ENCODE assay signal across 10 cellular contexts in genomic region chr17:57285681-57286080, GRCh38. TPM values are rescaled to one million over a fixed set of nuclear protein-coding genes. Genes with fewer than 3 reads are reported as not detected.
A peak's percentile ranks its signal among the peaks of the same experiment; 100 is the strongest.
DNase-seq lines count a peak whose midpoint lies in the region; ATAC-seq lines count a peak whose summit lies in the region.
"Had no signal": no experiment of that assay in that cellular context is flagged by ENCODE, and none has a peak within 500 bp of the region (broad histone marks: within the 10 kb centered on the region; RNA-seq: fewer than 3 reads in every experiment).

No MANE protein-coding gene starts in this region.

- peaks cover 48% of the 10 kb centered on the region for H3K36me3 Mint-ChIP-seq in activated CD8-positive, alpha-beta T cell treated with anti-CD3 and anti-CD28 coated beads, Interleukin-2, amount 10 ng/mL, durations not matched to agents 7 days and 5 days (ENCODE audit: low read depth)

- peaks cover 77% of the 10 kb centered on the region for H3K4me1 Mint-ChIP-seq in activated CD8-positive, alpha-beta T cell treated with anti-CD3 and anti-CD28 coated beads, Interleukin-2, amount 10 ng/mL, durations not matched to agents 7 days and 5 days (ENCODE audit: low read depth)

- H4K20me1 ChIP-seq in BLaER1, result peaks cover 100% of the 10 kb centered on the region

- POLR2A ChIA-PET in activated CD8-positive, alpha-beta T cell treated with anti-CD3 and anti-CD28 coated beads, Interleukin-2, amount 10 ng/mL, durations not matched to agents 7 days and 5 days (lab: Charles Lee), result interaction anchor here (1.5 to 2.6 kb wide), 2 partner anchors 28 to 69 kb away, joined by 4 to 14 read pairs; no protein-coding TSS in a partner anchor

- H3K4me3 Mint-ChIP-seq in activated CD8-positive, alpha-beta T cell treated with anti-CD3 and anti-CD28 coated beads, Interleukin-2, amount 10 ng/mL, durations not matched to agents 7 days and 5 days, result peak overlapping the region; percentile 70

- H3K9me3 Mint-ChIP-seq in activated CD8-positive, alpha-beta T cell treated with anti-CD3 and anti-CD28 coated beads, Interleukin-2, amount 10 ng/mL, durations not matched to agents 7 days and 5 days (ENCODE audit: insufficient read depth), result no peaks in the 10 kb centered on the region

- H3K4me1 ChIP-seq in BLaER1, result peaks cover 92% of the 10 kb centered on the region

- peak overlapping the region; percentile 8; the same call in 1 of the 2 replicates for H3K27ac ChIP-seq in BLaER1
- H3K27ac ChIP-seq: brain microvascular endothelial cell had no signal

- CTCF ChIA-PET in activated CD8-positive, alpha-beta T cell treated with anti-CD3 and anti-CD28 coated beads, Interleukin-2, amount 10 ng/mL, durations not matched to agents 7 days and 5 days (lab: Charles Lee), result interaction anchor here (0.9 to 1.1 kb wide), 3 partner anchors 14 to 42 kb away, joined by 3 to 4 read pairs (median 4); no protein-coding TSS in a partner anchor

- no peak for DNase-seq in activated CD8-positive, alpha-beta T cell treated with anti-CD3 and anti-CD28 coated beads, Interleukin-2, amount 10 ng/mL, durations not matched to agents 7 days and 5 days
- DNase-seq in myocyte (ENCODE audit: low read depth), result peak; percentile 62
- no peak for DNase-seq in NCI-H2227 (lab: John Stamatoyannopoulos, UW; ENCODE audit: unreplicated experiment)
- no peak for DNase-seq in stimulated activated naive CD4-positive, alpha-beta T cell (lab: John Stamatoyannopoulos, UW)
- DNase-seq in SKM-1 (lab: John Stamatoyannopoulos, UW; ENCODE audit: unreplicated experiment), result no peak
- DNase-seq: brain microvascular endothelial cell, NCI-H2171 treated with DMSO at 0.1 percent for 48 hours had no signal

- no peaks in the 10 kb centered on the region for H3K27me3 Mint-ChIP-seq in activated CD8-positive, alpha-beta T cell treated with anti-CD3 and anti-CD28 coated beads, Interleukin-2, amount 10 ng/mL, durations not matched to agents 7 days and 5 days (ENCODE audit: low read depth)

- H3K4me2 ChIP-seq in BLaER1, result peak overlapping the region; percentile 83

- no peaks in the 10 kb centered on the region for H3K9me3 ChIP-seq in BLaER1

- H3K4me3 ChIP-seq in BLaER1, result no peak overlapping the region; the same call in 1 of the 2 replicates

- peak overlapping the region; percentile 89 for H3K27ac Mint-ChIP-seq in activated CD8-positive, alpha-beta T cell treated with anti-CD3 and anti-CD28 coated beads, Interleukin-2, amount 10 ng/mL, durations not matched to agents 7 days and 5 days

- ATAC-seq in GM18511 (IDR thresholded peaks at IDR 0.05; ENCODE audit: unreplicated experiment) (peak; percentile 7), HG02623 (IDR thresholded peaks at IDR 0.05; ENCODE audit: unreplicated experiment) (no peak)
- ATAC-seq in activated CD8-positive, alpha-beta T cell treated with anti-CD3 and anti-CD28 coated beads, Interleukin-2, amount 10 ng/mL, durations not matched to agents 7 days and 5 days, result no peak

- H3K27me3 ChIP-seq in BLaER1, result no peaks in the 10 kb centered on the region
- H3K27me3 ChIP-seq: brain microvascular endothelial cell had no signal

- H3K9ac ChIP-seq in BLaER1, result 0 out of 2 replicates have a peak overlapping the region, but pooled peaks have one; percentile 18

- peaks cover 82% of the 10 kb centered on the region for H3K36me3 ChIP-seq in BLaER1
- H3K36me3 ChIP-seq: brain microvascular endothelial cell had no signal

RNA-seq across cellular contexts. Expression of gene MSI2, which starts 29.4 kb away (rescaled TPM):
- 100 to 1,000 TPM; 123 to 125 TPM for total RNA-seq in activated CD8-positive, alpha-beta T cell treated with anti-CD3 and anti-CD28 coated beads, Interleukin-2, amount 10 ng/mL, durations not matched to agents 7 days and 5 days
- 115 and 126 TPM in 2 replicates for total RNA-seq in myocyte
- 95.2 TPM for polyA plus RNA-seq in myocyte (2012)
